ENCODE assay signal across 17 cellular contexts in the genomic region with DNA sequence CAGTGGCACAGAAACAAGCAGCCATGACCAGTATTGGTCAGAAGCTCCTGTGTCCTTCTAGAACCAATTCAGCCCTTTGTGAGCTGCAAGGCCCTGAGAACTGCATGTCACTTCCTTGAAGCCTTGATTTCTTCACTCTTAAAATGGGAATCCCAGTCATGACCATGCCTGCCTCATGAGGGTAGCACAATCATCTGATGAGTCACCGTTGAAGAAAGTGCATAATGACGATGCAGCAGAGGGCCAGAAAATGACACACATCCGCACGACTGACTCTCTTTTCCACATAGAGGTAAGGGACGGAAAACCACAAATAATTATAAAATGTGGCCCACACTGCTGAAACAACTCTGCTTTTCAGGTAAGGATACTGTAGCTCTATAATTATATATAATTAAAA.
DNase-seq lines count a peak whose midpoint lies in the region; ATAC-seq and TF ChIP-seq lines count a peak whose summit lies in the region.
"Had no signal": no experiment of that assay in that cellular context is flagged by ENCODE, and none has a peak within 500 bp of the region (broad histone marks: within the 10 kb centered on the region; RNA-seq: fewer than 3 reads in every experiment).

No MANE protein-coding gene starts in this region.

- no peak for ATAC-seq in GM19035 (IDR thresholded peaks at IDR 0.05; ENCODE audit: unreplicated experiment)
- ATAC-seq: naive thymus-derived CD4-positive, alpha-beta T cell had no signal

- 40 to 43% methylated on average over 5 of the region's 5 CpGs for WGBS in esophagus squamous epithelium, 2 donors

- no TSS peak for BruUV-seq in A673 (replicated peaks; lab: Mats Ljungman, UMichigan)

- H3K4me1 ChIP-seq in A673 (ENCODE audit: insufficient read depth, low read length, poor library complexity, severe bottlenecking) (peaks cover 25% of the 10 kb centered on the region), esophagus squamous epithelium (peaks cover 2 to 21% (median 8%) of the 10 kb centered on the region in 3 donors)

- H3K4me3 ChIP-seq in A673 (ENCODE audit: low read depth, low read length, poor library complexity, severe bottlenecking) (no peak overlapping the region), AG10803 (ENCODE audit: low read length) (no peak overlapping the region), esophagus squamous epithelium (no peak overlapping the region)
- H3K4me3 ChIP-seq: lung, thoracic aorta had no signal

- POLR2A ChIA-PET in A673 (lab: Charles Lee; ENCODE audit: low non-redundant PET): no interaction called here

- H3K36me3 ChIP-seq in A673 (ENCODE audit: insufficient read depth, low read length, poor library complexity, severe bottlenecking) (no peaks in the 10 kb centered on the region), esophagus squamous epithelium (no peaks in the 10 kb centered on the region)
- H3K36me3 ChIP-seq: thoracic aorta, WERI-Rb-1 had no signal

- H3K27me3 ChIP-seq in A673 (replicated peaks; ENCODE audit: insufficient read depth, low read depth, low read length, poor library complexity): no peaks in the 10 kb centered on the region
- no peaks in the 10 kb centered on the region for H3K27me3 ChIP-seq in esophagus squamous epithelium

- intact Hi-C loops in A673 (cut with micrococcal nuclease; ENCODE audit: unreplicated experiment): loop anchor here (10.0 kb wide), 1 partner anchor 1430 kb away; no protein-coding TSS in a partner anchor
- intact Hi-C loops in esophagus squamous epithelium (cut with DNase I): no loop called here

- CTCF ChIA-PET in A673 (lab: Charles Lee): no interaction called here

- TF ChIP-seq CTCF in A673 (conservative IDR thresholded peaks at IDR 0.05; ENCODE audit: low read depth, low read length): no peak
- no peak for TF ChIP-seq CTCF in AG10803 (conservative IDR thresholded peaks at IDR 0.05; ENCODE audit: low read length)
- no peak for TF ChIP-seq CTCF in esophagus squamous epithelium (IDR thresholded peaks at IDR 0.05)

- H3K27ac ChIP-seq in A673 (ENCODE audit: low read depth, low read length, poor library complexity, severe bottlenecking): no peak overlapping the region
- H3K27ac ChIP-seq in esophagus squamous epithelium: peak overlapping the region in 3 of 4 donors; percentile 3 to 34 (median 3)
- H3K27ac ChIP-seq: C4-2B, thoracic aorta, WERI-Rb-1 had no signal

- peak; percentile 52 for DNase-seq in A673 (ENCODE audit: low spot score)
- DNase-seq in AG10803 (ENCODE audit: low read depth): peak; percentile 39
- peak; percentile 54 for DNase-seq in RPMI7951 (ENCODE audit: low read depth)
- no peak for DNase-seq in esophagus squamous epithelium (lab: John Stamatoyannopoulos, UW)
- no peak for DNase-seq in COLO668 (lab: John Stamatoyannopoulos, UW; ENCODE audit: unreplicated experiment)
- DNase-seq in nucleus accumbens (lab: John Stamatoyannopoulos, UW): no peak
- DNase-seq: amygdala; DMS79; MM.1S; naive thymus-derived CD4-positive, alpha-beta T cell; NCI-H2029 treated with DMSO at 0.1 percent for 48 hours; NCI-H510A; WERI-Rb-1 had no signal

- H3K9me3 ChIP-seq in A673 (ENCODE audit: low read depth, low read length, poor library complexity, severe bottlenecking) (no peaks in the 10 kb centered on the region), esophagus squamous epithelium (no peaks in the 10 kb centered on the region)
- H3K9me3 ChIP-seq: thoracic aorta had no signal

- no peak for TF ChIP-seq POLR2A in esophagus squamous epithelium (IDR thresholded peaks at IDR 0.05)

Comparison
In these comparisons a context has a peak if more than half of its experiments do, and no peak if none do; other contexts are left out.
1. DNase-seq: peak in A673 (single experiment), AG10803 (single experiment) and RPMI7951 (single experiment); none in esophagus squamous epithelium (single experiment), COLO668 (single experiment) and nucleus accumbens (0 of 56).